19 cellular contexts compared by ENCODE assay signal in genomic region chr20:18686696-18687095, GRCh38.
"Had no signal": no experiment of that assay in that cellular context is flagged by ENCODE, and none has a peak within 500 bp of the region (broad histone marks: within the 10 kb centered on the region; RNA-seq: fewer than 3 reads in every experiment).

No MANE protein-coding gene starts in this region.

- H3K4me2 ChIP-seq: PC-9 had no signal

- H3K4me3 ChIP-seq: PC-9 had no signal

- ATAC-seq: activated naive CD4-positive, alpha-beta T cell treated with anti-CD3 and anti-CD28 coated beads, Interleukin-2, amount 50 U/mL, for 72 hours; activated naive CD8-positive, alpha-beta T cell treated with anti-CD3 and anti-CD28 coated beads, Interleukin-2, amount 50 U/mL, for 24 hours; T-helper 17 cell had no signal

- H2AFZ ChIP-seq: PC-9 had no signal

- FAIRE-seq: astrocyte had no signal

- H3K27ac ChIP-seq: PC-9 had no signal

- DNase-seq: activated B cell treated with CpG ODN at 0.5 μM for 24 hours; activated CD4-positive, alpha-beta memory T cell treated with anti-CD3 and anti-CD28 coated beads, Interleukin-2, amount 10 ng/mL, durations not matched to agents 7 days and 5 days; activated CD4-positive, alpha-beta T cell treated with anti-CD3 and anti-CD28 coated beads for 1 hour; activated CD4-positive, alpha-beta T cell treated with anti-CD3 and anti-CD28 coated beads, Interleukin-2, amount 50 U/mL, for 1 hour; activated naive CD4-positive, alpha-beta T cell; activated naive CD8-positive, alpha-beta T cell treated with anti-CD3 and anti-CD28 coated beads, Interleukin-2, amount 50 U/mL, for 24 hours; amygdala; MM.1S; NCI-H1105; NCI-H1436; NCI-H1694 treated with DMSO at 0.1 percent for 48 hours; NCI-H2029 treated with DMSO at 0.1 percent for 48 hours; NCI-H524; PC-9; SHP77 treated with DMSO at 0.1 percent for 48 hours; T-helper 17 cell; T-helper 9 cell had no signal
